ENCODE assay signal across 1 cellular context in genomic region chr2:47891369-47892337, GRCh38.
TF ChIP-seq lines count a peak whose summit lies in the region.

No MANE protein-coding gene starts in this region.

TF ChIP-seq in K562, 482 proteins besides CTCF, POLR2A, EP300 and RAD21 (continued from another document):
- TF ChIP-seq HOMEZ (CRISPR knock-in tag; IDR thresholded peaks at IDR 0.05) (no peak), MAFF (IDR thresholded peaks at IDR 0.05; ENCODE audit: low read length) (no peak), SRSF3 (IDR thresholded peaks at IDR 0.05; ENCODE audit: insufficient read depth, low read length) (no peak), TAL1 (IDR thresholded peaks at IDR 0.05) (no peak), DPF2 (IDR thresholded peaks at IDR 0.05) (no peak), OTX1 (CRISPR knock-in tag; IDR thresholded peaks at IDR 0.05) (no peak), ZNF408 (CRISPR knock-in tag; IDR thresholded peaks at IDR 0.05; ENCODE audit: low read depth) (no peak), NR2F6 (CRISPR knock-in tag; IDR thresholded peaks at IDR 0.05) (no peak), NR3C1 (CRISPR knock-in tag; IDR thresholded peaks at IDR 0.05) (no peak), IFI16 (CRISPR knock-in tag; IDR thresholded peaks at IDR 0.05) (no peak), ZSCAN32 (CRISPR knock-in tag; IDR thresholded peaks at IDR 0.05) (no peak)
